ENCODE assay signal across 12 cellular contexts in the genomic region with DNA sequence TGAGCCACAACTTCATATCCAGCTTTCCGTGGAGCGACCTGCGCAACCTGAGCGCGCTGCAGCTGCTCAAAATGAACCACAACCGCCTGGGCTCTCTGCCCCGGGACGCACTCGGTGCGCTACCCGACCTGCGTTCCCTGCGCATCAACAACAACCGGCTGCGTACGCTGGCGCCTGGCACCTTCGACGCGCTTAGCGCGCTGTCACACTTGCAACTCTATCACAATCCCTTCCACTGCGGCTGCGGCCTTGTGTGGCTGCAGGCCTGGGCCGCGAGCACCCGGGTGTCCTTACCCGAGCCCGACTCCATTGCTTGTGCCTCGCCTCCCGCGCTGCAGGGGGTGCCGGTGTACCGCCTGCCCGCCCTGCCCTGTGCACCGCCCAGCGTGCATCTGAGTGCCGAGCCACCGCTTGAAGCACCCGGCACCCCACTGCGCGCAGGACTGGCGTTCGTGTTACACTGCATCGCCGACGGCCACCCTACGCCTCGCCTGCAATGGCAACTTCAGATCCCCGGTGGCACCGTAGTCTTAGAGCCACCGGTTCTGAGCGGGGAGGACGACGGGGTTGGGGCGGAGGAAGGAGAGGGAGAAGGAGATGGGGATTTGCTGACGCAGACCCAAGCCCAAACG. TPM values are rescaled to one million over a fixed set of nuclear protein-coding genes. Genes with fewer than 3 reads are reported as not detected.
A peak's percentile ranks its signal among the peaks of the same experiment; 100 is the strongest.
DNase-seq lines count a peak whose midpoint lies in the region; ATAC-seq lines count a peak whose summit lies in the region.
"Had no signal": no experiment of that assay in that cellular context is flagged by ENCODE, and none has a peak within 500 bp of the region (broad histone marks: within the 10 kb centered on the region; RNA-seq: fewer than 3 reads in every experiment).

No MANE protein-coding gene starts in this region.

- H3K27ac ChIP-seq in iPS DF 6.9 (ENCODE audit: low read length) = no peak overlapping the region
- H3K27ac ChIP-seq: parathyroid adenoma had no signal

- H3K4me1 ChIP-seq in iPS DF 6.9 (ENCODE audit: control insufficient read depth, insufficient read depth, low read length) = peaks cover 17% of the 10 kb centered on the region
- H3K4me1 ChIP-seq: parathyroid adenoma had no signal

- peak overlapping the region; percentile 21; the same call in 1 of the 2 replicates for H3K4me3 ChIP-seq in iPS DF 6.9 (ENCODE audit: low read length)

- no peaks in the 10 kb centered on the region for H3K9me3 ChIP-seq in iPS DF 6.9 (ENCODE audit: control insufficient read depth, insufficient read depth, low read length)

- WGBS in iPS DF 6.9 (ENCODE audit: insufficient coverage, insufficient read length) = no CpG with 5 or more reads among the region's 58 CpGs

- CTCF ChIA-PET in activated CD4-positive, alpha-beta memory T cell treated with anti-CD3 and anti-CD28 coated beads, Interleukin-2, amount 10 ng/mL, durations not matched to agents 7 days and 5 days (lab: Charles Lee) = interaction anchor here (1.3 kb wide), 1 partner anchor 189 kb away, joined by 3 read pairs; no protein-coding TSS in a partner anchor

- peaks cover 94% of the 10 kb centered on the region for H3K27me3 Mint-ChIP-seq in activated CD4-positive, alpha-beta memory T cell treated with anti-CD3 and anti-CD28 coated beads, Interleukin-2, amount 10 ng/mL, durations not matched to agents 7 days and 5 days

- H3K9me3 Mint-ChIP-seq in activated CD4-positive, alpha-beta memory T cell treated with anti-CD3 and anti-CD28 coated beads, Interleukin-2, amount 10 ng/mL, durations not matched to agents 7 days and 5 days = no peaks in the 10 kb centered on the region

- H3K36me3 ChIP-seq in iPS DF 6.9 (ENCODE audit: control insufficient read depth, insufficient read depth, low read length) = peaks cover 2% of the 10 kb centered on the region; the same call in 1 of the 2 replicates

- H3K36me3 Mint-ChIP-seq in activated CD4-positive, alpha-beta memory T cell treated with anti-CD3 and anti-CD28 coated beads, Interleukin-2, amount 10 ng/mL, durations not matched to agents 7 days and 5 days (ENCODE audit: low read depth) = peaks cover 3% of the 10 kb centered on the region

- DNase-seq in stimulated activated CD4-positive, alpha-beta T cell treated with anti-CD3 and anti-CD28 coated beads, Interleukin-1b, Interleukin-23, amount 100 ng/mL, for 48 hours = peak; percentile 24
- no peak for DNase-seq in stimulated activated CD4-positive, alpha-beta T cell treated with anti-CD3 and anti-CD28 coated beads, Interleukin-12 subunit alpha, Interleukin-12 subunit beta, amount 100 ng/mL, for 4 hours
- DNase-seq in activated CD4-positive, alpha-beta memory T cell treated with anti-CD3 and anti-CD28 coated beads, Interleukin-2, amount 10 ng/mL, durations not matched to agents 7 days and 5 days = no peak
- DNase-seq in iPS DF 6.9 (ENCODE audit: low read depth, low spot score) (no peak), LoVo (ENCODE audit: low spot score) (no peak), left colon (no peak)
- DNase-seq: DMS79, NCI-H146, NCI-H526 treated with DMSO at 0.1 percent for 48 hours had no signal

- POLR2A ChIA-PET in activated CD4-positive, alpha-beta memory T cell treated with anti-CD3 and anti-CD28 coated beads, Interleukin-2, amount 10 ng/mL, durations not matched to agents 7 days and 5 days (lab: Charles Lee) = no interaction called here

- ATAC-seq in left colon = no peak
- ATAC-seq in GM18909 (IDR thresholded peaks at IDR 0.05; ENCODE audit: poor library complexity, unreplicated experiment) = no peak
- ATAC-seq in HG02870 (IDR thresholded peaks at IDR 0.05; ENCODE audit: unreplicated experiment) = no peak

- peaks cover 81% of the 10 kb centered on the region for H3K27me3 ChIP-seq in iPS DF 6.9 (ENCODE audit: control insufficient read depth, insufficient read depth, low read length)

- H3K4me1 Mint-ChIP-seq in activated CD4-positive, alpha-beta memory T cell treated with anti-CD3 and anti-CD28 coated beads, Interleukin-2, amount 10 ng/mL, durations not matched to agents 7 days and 5 days = peaks cover 27% of the 10 kb centered on the region

- intact Hi-C loops in left colon (cut with DNase I, micrococcal nuclease) = no loop called here

- peak overlapping the region; percentile 27 for H3K4me3 Mint-ChIP-seq in activated CD4-positive, alpha-beta memory T cell treated with anti-CD3 and anti-CD28 coated beads, Interleukin-2, amount 10 ng/mL, durations not matched to agents 7 days and 5 days

- H3K27ac Mint-ChIP-seq in activated CD4-positive, alpha-beta memory T cell treated with anti-CD3 and anti-CD28 coated beads, Interleukin-2, amount 10 ng/mL, durations not matched to agents 7 days and 5 days = no peak overlapping the region

RNA-seq across cellular contexts. Expression of gene ISLR2, which starts 2.8 kb away (rescaled TPM):
- under 1 TPM in 1 of 2 experiments, not detected in 1; 0.08 TPM for total RNA-seq in activated CD4-positive, alpha-beta memory T cell treated with anti-CD3 and anti-CD28 coated beads, Interleukin-2, amount 10 ng/mL, durations not matched to agents 7 days and 5 days
- under 1 TPM; 0.52 to 0.89 TPM for total RNA-seq in left colon

RNA-seq across cellular contexts. Expression of gene ISLR, which starts 40.3 kb away (rescaled TPM):
- not detected for total RNA-seq in activated CD4-positive, alpha-beta memory T cell treated with anti-CD3 and anti-CD28 coated beads, Interleukin-2, amount 10 ng/mL, durations not matched to agents 7 days and 5 days
- 10 to 100 TPM in 1 of 2 donors, 1 to 10 TPM in 1; 4.8 to 10.2 TPM for total RNA-seq in left colon

RNA-seq across cellular contexts. Expression of gene GOLGA6A, which starts 50.8 kb away (rescaled TPM):
- total RNA-seq in activated CD4-positive, alpha-beta memory T cell treated with anti-CD3 and anti-CD28 coated beads, Interleukin-2, amount 10 ng/mL, durations not matched to agents 7 days and 5 days = not detected
- total RNA-seq in left colon = not detected

Comparison
In these comparisons a context has a peak if more than half of its experiments do, and no peak if none do; other contexts are left out.
1. RNA of gene ISLR, which starts 40.3 kb away (total RNA-seq): 4.8 to 10.2 TPM in left colon; not detected in activated CD4-positive, alpha-beta memory T cell treated with anti-CD3 and anti-CD28 coated beads, Interleukin-2, amount 10 ng/mL, durations not matched to agents 7 days and 5 days; every median in the first group is over 4 times any median in the second.